Comparison of ENCODE assay signal across 8 cellular contexts in the genomic region with DNA sequence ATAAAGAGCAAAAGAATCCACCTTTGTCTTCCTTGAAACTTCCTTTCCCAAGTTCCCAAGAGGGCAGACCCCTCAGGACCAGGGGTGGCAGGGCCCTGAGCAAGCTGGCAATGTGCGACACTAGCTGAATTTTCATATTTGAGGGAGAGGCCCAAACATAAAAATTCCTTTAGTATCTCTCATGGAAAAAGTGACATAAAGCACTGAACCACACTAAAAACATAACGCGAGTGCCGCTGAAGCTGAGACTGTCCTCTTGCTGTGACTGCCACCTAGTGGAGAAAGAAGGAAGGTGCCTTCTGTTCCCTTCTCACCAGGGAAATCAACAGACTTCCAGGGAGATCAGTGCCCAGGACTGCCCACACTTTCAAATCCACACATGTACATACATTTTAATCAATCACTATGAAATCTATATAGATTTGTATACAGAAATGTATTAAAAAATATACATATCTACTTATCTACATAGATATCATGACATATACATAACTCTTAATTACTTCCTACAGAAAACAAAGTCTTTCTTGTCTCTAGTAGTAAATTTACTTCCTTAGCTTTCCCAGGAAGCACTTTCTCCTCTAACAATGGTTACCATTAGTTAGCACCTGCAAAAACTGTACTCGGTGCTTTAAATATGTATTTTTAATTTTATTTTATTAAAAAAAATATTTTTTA. TPM values are rescaled to one million over a fixed set of nuclear protein-coding genes. Genes with fewer than 3 reads are reported as not detected.
A peak's percentile ranks its signal among the peaks of the same experiment; 100 is the strongest.
DNase-seq lines count a peak whose midpoint lies in the region; ATAC-seq, FAIRE-seq and TF ChIP-seq lines count a peak whose summit lies in the region.

No MANE protein-coding gene starts in this region.

- FAIRE-seq in bronchial epithelial cell (lab: Jason Lieb, UNC) (peak; percentile 94), islet of Langerhans (lab: Jason Lieb, UNC) (peak; percentile 97)

- no peak overlapping the region for H3K4me3 Mint-ChIP-seq in activated B cell treated with CpG ODN at 0.5 μM for 24 hours

- peak; percentile 65 for ATAC-seq in HG02571 (IDR thresholded peaks at IDR 0.05; ENCODE audit: unreplicated experiment)
- ATAC-seq in activated B cell treated with CpG ODN at 0.5 μM for 24 hours (ENCODE audit: low read depth) = peak; percentile 87
- ATAC-seq in HG03159 (IDR thresholded peaks at IDR 0.05; ENCODE audit: unreplicated experiment) = no peak

- no peaks in the 10 kb centered on the region for H3K27me3 ChIP-seq in bronchial epithelial cell (ENCODE audit: control insufficient read depth, insufficient read depth, low read length)

- peaks cover 44% of the 10 kb centered on the region for H3K36me3 ChIP-seq in bronchial epithelial cell (ENCODE audit: control insufficient read depth, insufficient read depth, low read length)

- no peaks in the 10 kb centered on the region for H3K27me3 Mint-ChIP-seq in activated B cell treated with CpG ODN at 0.5 μM for 24 hours

- POLR2A ChIA-PET in activated B cell treated with CpG ODN at 0.5 μM for 24 hours (lab: Charles Lee) = interaction anchor here (0.7 to 2.3 kb wide), 6 partner anchors 139 to 351 kb away, joined by 3 to 10 read pairs (median 4); a partner anchor contains a TSS

- peak; percentile 91 for DNase-seq in COLO829 (ENCODE audit: low spot score)
- DNase-seq in NCI-H2196 treated with DMSO at 0.1 percent for 48 hours (lab: John Stamatoyannopoulos, UW; ENCODE audit: unreplicated experiment) = peak; percentile 68
- DNase-seq in activated B cell treated with CpG ODN at 0.5 μM for 24 hours = no peak
- peak; percentile 71 for DNase-seq in bronchial epithelial cell (ENCODE audit: low read depth)
- peak; percentile 51 to 54 for DNase-seq in stimulated activated CD4-positive, alpha-beta T cell treated with anti-CD3 and anti-CD28 coated beads, Interleukin-12 subunit alpha, Interleukin-12 subunit beta, amount 100 ng/mL, for 24 hours (ENCODE audit: low read depth in 2 of 2)

- peak; percentile 93 for TF ChIP-seq CTCF in activated B cell treated with CpG ODN at 0.5 μM for 24 hours (IDR thresholded peaks at IDR 0.05)
- TF ChIP-seq CTCF in bronchial epithelial cell (IDR thresholded peaks at IDR 0.05; ENCODE audit: insufficient read depth, low read length, severe bottlenecking) = peak; percentile 82

- H3K36me3 Mint-ChIP-seq in activated B cell treated with CpG ODN at 0.5 μM for 24 hours (ENCODE audit: low read depth) = peaks cover 64% of the 10 kb centered on the region

- peaks cover 21% of the 10 kb centered on the region for H3K4me1 Mint-ChIP-seq in activated B cell treated with CpG ODN at 0.5 μM for 24 hours

- H3K4me3 ChIP-seq in bronchial epithelial cell (ENCODE audit: low read depth, low read length) = no peak overlapping the region

- no peaks in the 10 kb centered on the region for H3K9me3 Mint-ChIP-seq in activated B cell treated with CpG ODN at 0.5 μM for 24 hours

- intact Hi-C loops in activated B cell treated with CpG ODN at 0.5 μM for 24 hours (cut with micrococcal nuclease) = loop anchor here (1.0 to 10.0 kb wide), 9 partner anchors 73 to 1129 kb away; a partner anchor contains a TSS

- CTCF ChIA-PET in activated B cell treated with CpG ODN at 0.5 μM for 24 hours (lab: Charles Lee) = interaction anchor here (0.7 to 9.7 kb wide), 23 partner anchors 12 to 237 kb away, joined by 3 to 208 read pairs (median 4); a partner anchor contains a TSS

- H3K27ac Mint-ChIP-seq in activated B cell treated with CpG ODN at 0.5 μM for 24 hours = peak overlapping the region; percentile 56

RNA-seq across cellular contexts. Expression of a gene that starts 53.8 kb away (rescaled TPM):
- 19.8 and 21.4 TPM in 2 replicates for total RNA-seq in activated B cell treated with CpG ODN at 0.5 μM for 24 hours
- 7.1 and 8.1 TPM in 2 replicates for total RNA-seq in bronchial epithelial cell
